ENCODE assay signal across 29 cellular contexts in genomic region chr6:79756496-79756895, GRCh38.
"Had no signal": no experiment of that assay in that cellular context is flagged by ENCODE, and none has a peak within 500 bp of the region (broad histone marks: within the 10 kb centered on the region; RNA-seq: fewer than 3 reads in every experiment).

No MANE protein-coding gene starts in this region.

- H3K4me1 ChIP-seq: gastrocnemius medialis, spleen, uterus had no signal

- H3K27ac Mint-ChIP-seq: activated CD4-positive, alpha-beta T cell treated with anti-CD3 and anti-CD28 coated beads for 36 hours; activated CD8-positive, alpha-beta memory T cell treated with anti-CD3 and anti-CD28 coated beads, Interleukin-2, amount 10 ng/mL, durations not matched to agents 7 days and 5 days; activated CD8-positive, alpha-beta T cell treated with anti-CD3 and anti-CD28 coated beads, Interleukin-2, amount 10 ng/mL, durations not matched to agents 7 days and 5 days; activated naive CD4-positive, alpha-beta T cell treated with anti-CD3 and anti-CD28 coated beads, Interleukin-2, amount 50 U/mL, for 24 hours; activated naive CD8-positive, alpha-beta T cell treated with anti-CD3 and anti-CD28 coated beads, Interleukin-2, amount 50 U/mL, for 24 hours; activated T-helper 2 cell treated with anti-CD3 and anti-CD28 coated beads, Interferon-gamma antibody, Interleukin-2, Interleukin-4, amounts not matched to agents 10 μg/mL and 5 μg/mL and 100 μg/mL, durations not matched to agents 14 hours and 24 hours and 36 hours; natural killer cell treated with Interleukin-12 subunit alpha and Interleukin-12 subunit beta and Interleukin-15 and Interleukin-18, amount 100 ng/mL, for 72 hours; stimulated activated effector memory CD8-positive, alpha-beta T cell treated with anti-CD3 and anti-CD28 coated beads, Interleukin-12 subunit alpha, Interleukin-12 subunit beta, amount 100 ng/mL, for 72 hours; stimulated activated naive CD8-positive, alpha-beta T cell treated with anti-CD3 and anti-CD28 coated beads, Interleukin-15, Interleukin-2, amounts not matched to agents 100 ng/mL and 50 ng/mL, for 24 hours; T-cell; T-helper 2 cell treated with Interferon-gamma antibody and Interleukin-4, amounts not matched to agents 5 μg/mL and 100 μg/mL, for 36 hours had no signal

- H3K79me2 ChIP-seq: hepatocyte had no signal

- DNase-seq: activated CD4-positive, alpha-beta T cell treated with anti-CD3 and anti-CD28 coated beads for 36 hours; activated CD4-positive, CD25-positive, alpha-beta regulatory T cell; activated CD8-positive, alpha-beta memory T cell treated with anti-CD3 and anti-CD28 coated beads, Interleukin-2, amount 10 ng/mL, durations not matched to agents 7 days and 5 days; activated CD8-positive, alpha-beta T cell treated with anti-CD3 and anti-CD28 coated beads, Interleukin-2, amount 10 ng/mL, durations not matched to agents 7 days and 5 days; activated naive CD8-positive, alpha-beta T cell treated with anti-CD3 and anti-CD28 coated beads, Interleukin-2, amount 50 U/mL, for 24 hours; activated T-cell treated with anti-CD3 and anti-CD28 coated beads, Interleukin-2, amount 50 U/mL, for 48 hours; anterior cingulate cortex; dorsolateral prefrontal cortex; effector memory CD4-positive, alpha-beta T cell; gastrocnemius medialis; left cardiac atrium; left ventricle myocardium superior; mucosa of descending colon; right cardiac atrium; spleen; T-cell; uterus had no signal

- H3K4me3 Mint-ChIP-seq: activated CD4-positive, alpha-beta T cell treated with anti-CD3 and anti-CD28 coated beads for 36 hours; activated CD8-positive, alpha-beta memory T cell treated with anti-CD3 and anti-CD28 coated beads, Interleukin-2, amount 10 ng/mL, durations not matched to agents 7 days and 5 days; activated CD8-positive, alpha-beta T cell treated with anti-CD3 and anti-CD28 coated beads, Interleukin-2, amount 10 ng/mL, durations not matched to agents 7 days and 5 days; activated naive CD4-positive, alpha-beta T cell treated with anti-CD3 and anti-CD28 coated beads, Interleukin-2, amount 50 U/mL, for 24 hours; activated naive CD8-positive, alpha-beta T cell treated with anti-CD3 and anti-CD28 coated beads, Interleukin-2, amount 50 U/mL, for 24 hours; central memory CD8-positive, alpha-beta T cell; natural killer cell treated with Interleukin-12 subunit alpha and Interleukin-12 subunit beta and Interleukin-15 and Interleukin-18, amount 100 ng/mL, for 72 hours; stimulated activated effector memory CD8-positive, alpha-beta T cell treated with anti-CD3 and anti-CD28 coated beads, Interleukin-12 subunit alpha, Interleukin-12 subunit beta, amount 100 ng/mL, for 72 hours; stimulated activated naive CD8-positive, alpha-beta T cell treated with anti-CD3 and anti-CD28 coated beads, Interleukin-15, Interleukin-2, amounts not matched to agents 100 ng/mL and 50 ng/mL, for 24 hours; T-cell; T-helper 2 cell treated with Interferon-gamma antibody and Interleukin-4, amounts not matched to agents 5 μg/mL and 100 μg/mL, for 36 hours had no signal

- FAIRE-seq: bronchial epithelial cell, keratinocyte had no signal

- H3K4me2 ChIP-seq: hepatocyte had no signal

- H3K27ac ChIP-seq: dorsolateral prefrontal cortex, gastrocnemius medialis, hepatocyte, spleen, thoracic aorta, uterus had no signal

- ATAC-seq: activated CD4-positive, alpha-beta T cell treated with anti-CD3 and anti-CD28 coated beads for 36 hours; activated CD8-positive, alpha-beta memory T cell treated with anti-CD3 and anti-CD28 coated beads, Interleukin-2, amount 10 ng/mL, durations not matched to agents 7 days and 5 days; activated CD8-positive, alpha-beta T cell treated with anti-CD3 and anti-CD28 coated beads, Interleukin-2, amount 10 ng/mL, durations not matched to agents 7 days and 5 days; activated naive CD8-positive, alpha-beta T cell treated with anti-CD3 and anti-CD28 coated beads, Interleukin-2, amount 50 U/mL, for 24 hours; esophagus mucosa; gastrocnemius medialis; left cardiac atrium; left ventricle myocardium superior; mucosa of descending colon; natural killer cell treated with Interleukin-12 subunit alpha and Interleukin-12 subunit beta and Interleukin-15 and Interleukin-18, amount 100 ng/mL, for 72 hours; stimulated activated effector memory CD8-positive, alpha-beta T cell treated with anti-CD3 and anti-CD28 coated beads, Interleukin-12 subunit alpha, Interleukin-12 subunit beta, amount 100 ng/mL, for 72 hours; T-cell had no signal

- H3K36me3 Mint-ChIP-seq: activated CD8-positive, alpha-beta memory T cell treated with anti-CD3 and anti-CD28 coated beads, Interleukin-2, amount 10 ng/mL, durations not matched to agents 7 days and 5 days; activated naive CD4-positive, alpha-beta T cell treated with anti-CD3 and anti-CD28 coated beads, Interleukin-2, amount 50 U/mL, for 24 hours; natural killer cell treated with Interleukin-12 subunit alpha and Interleukin-12 subunit beta and Interleukin-15 and Interleukin-18, amount 100 ng/mL, for 72 hours; stimulated activated effector memory CD8-positive, alpha-beta T cell treated with anti-CD3 and anti-CD28 coated beads, Interleukin-12 subunit alpha, Interleukin-12 subunit beta, amount 100 ng/mL, for 72 hours; T-cell had no signal

- H3K36me3 ChIP-seq: gastrocnemius medialis, spleen, thoracic aorta, uterus had no signal

- H2AFZ ChIP-seq: hepatocyte had no signal

- H3K4me1 Mint-ChIP-seq: activated CD4-positive, alpha-beta T cell treated with anti-CD3 and anti-CD28 coated beads for 36 hours; activated CD8-positive, alpha-beta memory T cell treated with anti-CD3 and anti-CD28 coated beads, Interleukin-2, amount 10 ng/mL, durations not matched to agents 7 days and 5 days; activated naive CD4-positive, alpha-beta T cell treated with anti-CD3 and anti-CD28 coated beads, Interleukin-2, amount 50 U/mL, for 24 hours; activated naive CD8-positive, alpha-beta T cell treated with anti-CD3 and anti-CD28 coated beads, Interleukin-2, amount 50 U/mL, for 24 hours; central memory CD8-positive, alpha-beta T cell; stimulated activated effector memory CD8-positive, alpha-beta T cell treated with anti-CD3 and anti-CD28 coated beads, Interleukin-12 subunit alpha, Interleukin-12 subunit beta, amount 100 ng/mL, for 72 hours; T-cell had no signal

- H3K4me3 ChIP-seq: dorsolateral prefrontal cortex, gastrocnemius medialis, hepatocyte, mucosa of descending colon, spleen, thoracic aorta, uterus had no signal

- H3K9me3 ChIP-seq: gastrocnemius medialis, mucosa of descending colon, spleen, thoracic aorta, uterus had no signal

- H3K27me3 ChIP-seq: gastrocnemius medialis, hepatocyte, uterus had no signal
